In the genomic region with DNA sequence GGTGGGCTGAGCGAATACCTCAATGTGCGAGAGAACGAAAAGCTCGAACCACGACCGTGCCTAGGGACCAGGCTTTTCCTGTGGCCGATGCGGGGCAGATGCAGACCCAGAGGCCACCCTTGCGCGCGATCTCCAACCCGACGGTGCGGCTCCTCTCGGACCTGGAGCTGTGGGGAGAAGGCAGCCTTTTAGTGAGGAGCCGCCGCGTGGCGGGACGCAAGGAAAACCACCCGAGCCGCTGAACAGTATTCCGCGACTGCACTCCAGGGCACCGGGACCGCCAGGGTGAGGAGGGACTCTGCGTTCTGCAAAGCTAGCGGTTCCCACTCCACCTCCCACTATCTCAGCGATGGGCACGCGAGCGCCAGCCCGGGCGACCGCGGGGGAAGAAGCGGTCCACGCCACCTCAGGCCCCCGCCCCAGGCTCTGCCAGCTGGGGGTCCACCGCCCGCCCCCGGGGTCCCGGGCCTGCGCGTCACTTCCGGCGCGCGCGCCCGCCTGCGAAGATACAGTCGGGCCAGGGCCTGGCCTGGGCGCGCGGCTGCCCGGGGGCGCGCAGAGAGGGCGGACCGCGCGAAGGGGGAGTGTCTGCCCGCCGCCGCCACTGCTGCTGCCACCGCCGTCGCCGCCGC, we compare ENCODE assay signal across 8 cellular contexts.
A peak's percentile ranks its signal among the peaks of the same experiment; 100 is the strongest.
DNase-seq lines count a peak whose midpoint lies in the region; ATAC-seq, FAIRE-seq and TF ChIP-seq lines count a peak whose summit lies in the region.

No MANE protein-coding gene starts in this region.

- CTCF ChIA-PET in CD8-positive, alpha-beta memory T cell (lab: Charles Lee), result interaction anchor here (1.0 to 2.4 kb wide), 3 partner anchors 10 to 66 kb away, joined by 4 to 11 read pairs (median 4); partner anchors contain the start of gene PRKACB
- CTCF ChIA-PET in endothelial cell of umbilical vein (lab: Charles Lee), result interaction anchor here (1.1 to 1.9 kb wide), 5 partner anchors 10 to 145 kb away, joined by 3 to 9 read pairs (median 3); no protein-coding TSS in a partner anchor

- dilution Hi-C loops in endothelial cell of umbilical vein (cut with MboI; ENCODE audit: extremely low pct_ligation_motif_present, low sequenced_read_pairs), result no loop called here

- no peaks in the 10 kb centered on the region for H3K36me3 ChIP-seq in CD8-positive, alpha-beta memory T cell (ENCODE audit: insufficient read depth, low read length)
- no peaks in the 10 kb centered on the region for H3K36me3 ChIP-seq in endothelial cell of umbilical vein (ENCODE audit: control insufficient read depth in 2 of 2, extremely low read depth in 1 of 2, insufficient read depth in 2 of 2, low read length in 2 of 2)

- peak; percentile 64 to 85 (median 80) for DNase-seq in CD8-positive, alpha-beta memory T cell
- DNase-seq in NK-92 (lab: John Stamatoyannopoulos, UW; ENCODE audit: unreplicated experiment) (peak; percentile 7), endothelial cell of umbilical vein (ENCODE audit: low read depth, low spot score) (peak; percentile 78)
- peak; percentile 82 for DNase-seq in activated CD8-positive, alpha-beta memory T cell treated with anti-CD3 and anti-CD28 coated beads, Interleukin-2, amount 50 U/mL, for 4 hours
- DNase-seq in stimulated activated CD8-positive, alpha-beta memory T cell treated with anti-CD3 and anti-CD28 coated beads, Interleukin-4, amount 100 ng/mL, for 1 hour (ENCODE audit: low read depth in 2 of 2, low spot score in 1 of 2), result peak; percentile 28 to 43

- peak overlapping the region; percentile 89 for H3K4me2 ChIP-seq in endothelial cell of umbilical vein (ENCODE audit: insufficient read depth, low read length)

- TF ChIP-seq POLR2A in endothelial cell of umbilical vein (IDR thresholded peaks at IDR 0.05; ENCODE audit: low read depth, low read length), result peak; percentile 57

- POLR2A ChIA-PET in CD8-positive, alpha-beta memory T cell (lab: Charles Lee), result interaction anchor here (1.4 to 1.8 kb wide), 2 partner anchors 12 to 67 kb away, joined by 6 to 7 read pairs; partner anchors contain the start of gene PRKACB
- POLR2A ChIA-PET in endothelial cell of umbilical vein (lab: Charles Lee), result no interaction called here

- H2AFZ ChIP-seq in endothelial cell of umbilical vein (ENCODE audit: low read depth, low read length), result peak overlapping the region; percentile 98

- peak; percentile 8 for FAIRE-seq in endothelial cell of umbilical vein (lab: Jason Lieb, UNC)

- ATAC-seq in GM19438 (IDR thresholded peaks at IDR 0.05; ENCODE audit: low read depth, unreplicated experiment) (peak; percentile 86), HG03565 (IDR thresholded peaks at IDR 0.05; ENCODE audit: unreplicated experiment) (peak; percentile 88)

- peak overlapping the region; percentile 62 for H3K27ac ChIP-seq in CD8-positive, alpha-beta memory T cell (ENCODE audit: low read depth, low read length)
- peak overlapping the region; percentile 79 for H3K27ac ChIP-seq in endothelial cell of umbilical vein (ENCODE audit: insufficient read depth, low read depth, low read length)

- H3K36me3 Mint-ChIP-seq in CD8-positive, alpha-beta memory T cell, result peaks cover 0 to 11% (median 0%) of the 10 kb centered on the region in 3 donors

- peaks cover 4% of the 10 kb centered on the region for H3K79me2 ChIP-seq in endothelial cell of umbilical vein (ENCODE audit: control insufficient read depth, insufficient read depth, low read length)

- H3K4me1 ChIP-seq in CD8-positive, alpha-beta memory T cell (ENCODE audit: insufficient read depth, low read length), result peaks cover 10% of the 10 kb centered on the region
- H3K4me1 ChIP-seq in endothelial cell of umbilical vein (ENCODE audit: control insufficient read depth, extremely low read depth, insufficient read depth, low read length) (peaks cover 18% of the 10 kb centered on the region), mononuclear cell (ENCODE audit: insufficient read depth, low read length) (peaks cover 10% of the 10 kb centered on the region)

- H3K4me1 Mint-ChIP-seq in CD8-positive, alpha-beta memory T cell, result peaks cover 14 to 28% (median 21%) of the 10 kb centered on the region in 3 donors

- no peaks in the 10 kb centered on the region for H3K9me3 Mint-ChIP-seq in CD8-positive, alpha-beta memory T cell

- no peak for TF ChIP-seq CTCF in endothelial cell of umbilical vein (IDR thresholded peaks at IDR 0.05; ENCODE audit: extremely low read depth in 1 of 2, insufficient read depth in 1 of 2, low read depth in 1 of 2, low read length in 2 of 2)

- H3K4me3 ChIP-seq in CD8-positive, alpha-beta memory T cell (ENCODE audit: low read length), result peak overlapping the region; percentile 54
- H3K4me3 ChIP-seq in endothelial cell of umbilical vein (replicated peaks in 1 of 3; ENCODE audit: insufficient read depth in 1 of 3, low read depth in 1 of 3, low read length in 3 of 3), result peak overlapping the region; percentile 63 to 100 (median 72)
- H3K4me3 ChIP-seq in mononuclear cell (ENCODE audit: low read length), result peak overlapping the region; percentile 55

- no peaks in the 10 kb centered on the region for H4K20me1 ChIP-seq in endothelial cell of umbilical vein (replicated peaks; ENCODE audit: control insufficient read depth, extremely low read depth, insufficient read depth, low read length)

- H3K9me1 ChIP-seq in endothelial cell of umbilical vein (replicated peaks; ENCODE audit: control insufficient read depth, extremely low read depth, insufficient read depth, low read length), result no peaks in the 10 kb centered on the region

- H3K27me3 Mint-ChIP-seq in CD8-positive, alpha-beta memory T cell, result no peaks in the 10 kb centered on the region

- intact Hi-C loops in endothelial cell of umbilical vein (cut with micrococcal nuclease), result loop anchor here (1.0 to 5.0 kb wide), 5 partner anchors 25 to 429 kb away; partner anchors contain the start of genes GNG5, SAMD13, SPATA1 and TTLL7

- H3K4me3 Mint-ChIP-seq in CD8-positive, alpha-beta memory T cell, result peak overlapping the region; percentile 86 to 95 (median 90)

- BruUV-seq in endothelial cell of umbilical vein (replicated peaks; lab: Mats Ljungman, UMichigan), result TSS peak; percentile 71

- no peaks in the 10 kb centered on the region for H3K27me3 ChIP-seq in CD8-positive, alpha-beta memory T cell (ENCODE audit: insufficient read depth, low read length, poor library complexity, severe bottlenecking)
- H3K27me3 ChIP-seq in endothelial cell of umbilical vein (ENCODE audit: control insufficient read depth in 2 of 2, insufficient read depth in 2 of 2, low read length in 2 of 2), result no peaks in the 10 kb centered on the region
- no peaks in the 10 kb centered on the region for H3K27me3 ChIP-seq in mononuclear cell (ENCODE audit: insufficient read depth, low read length)

- H3K9ac ChIP-seq in endothelial cell of umbilical vein (replicated peaks; ENCODE audit: extremely low read depth, insufficient read depth, low read length), result peak overlapping the region; percentile 82

- H3K9me3 ChIP-seq in CD8-positive, alpha-beta memory T cell (ENCODE audit: low read length), result no peaks in the 10 kb centered on the region
- H3K9me3 ChIP-seq in endothelial cell of umbilical vein (replicated peaks; ENCODE audit: control insufficient read depth, insufficient read depth, low read length) (no peaks in the 10 kb centered on the region), mononuclear cell (ENCODE audit: low read depth, low read length) (no peaks in the 10 kb centered on the region)

- H3K27ac Mint-ChIP-seq in CD8-positive, alpha-beta memory T cell, result peak overlapping the region; percentile 83 to 93 (median 92)

TF ChIP-seq in endothelial cell of umbilical vein, 7 proteins besides CTCF, POLR2A, EP300 and RAD21:
- TF ChIP-seq POLR2AphosphoS5 (IDR thresholded peaks at IDR 0.05; ENCODE audit: insufficient read depth, low read depth, low read length), result peak; percentile 67
- TF ChIP-seq FOS (IDR thresholded peaks at IDR 0.05; ENCODE audit: borderline replicate concordance, insufficient read depth, low read length), result no peak
TF ChIP-seq in endothelial cell of umbilical vein: peak in this region for 1.

Comparison
In these comparisons a context has a peak if more than half of its experiments do, and no peak if none do; other contexts are left out.
1. Peak in every context shown above with its lines: DNase-seq, ATAC-seq, H3K4me3 ChIP-seq and H3K27ac ChIP-seq.
2. DNase-seq: peak in every context shown above with its lines; median percentile 82 in activated CD8-positive, alpha-beta memory T cell treated with anti-CD3 and anti-CD28 coated beads, Interleukin-2, amount 50 U/mL, for 4 hours; 80 in CD8-positive, alpha-beta memory T cell; 78 in endothelial cell of umbilical vein; 36 in stimulated activated CD8-positive, alpha-beta memory T cell treated with anti-CD3 and anti-CD28 coated beads, Interleukin-4, amount 100 ng/mL, for 1 hour; 7 in NK-92.